Comparison of ENCODE assay signal across 1 cellular context in genomic region chr22:19959043-19959586, GRCh38.
TF ChIP-seq lines count a peak whose summit lies in the region.

No MANE protein-coding gene starts in this region.

TF ChIP-seq in SK-N-SH, 30 proteins besides CTCF, POLR2A, EP300 and RAD21 (continued from another document):
- TF ChIP-seq ZBTB33 (IDR thresholded peaks at IDR 0.05; ENCODE audit: borderline replicate concordance, low read depth) (no peak), MAX (IDR thresholded peaks at IDR 0.05; ENCODE audit: low read depth) (no peak), USF2 (IDR thresholded peaks at IDR 0.05; ENCODE audit: borderline replicate concordance, low read depth, low read length) (no peak), FOXJ3 (CRISPR knock-in tag; IDR thresholded peaks at IDR 0.05) (no peak), ELF1 (IDR thresholded peaks at IDR 0.05) (no peak), JUND (IDR thresholded peaks at IDR 0.05) (no peak), NRF1 (IDR thresholded peaks at IDR 0.05; ENCODE audit: low read depth, low read length) (no peak), CHD2 (IDR thresholded peaks at IDR 0.05; ENCODE audit: low read length, partially characterized antibody) (no peak), POLR2AphosphoS5 (IDR thresholded peaks at IDR 0.05; ENCODE audit: low read depth, low read length) (no peak), TEAD4 (IDR thresholded peaks at IDR 0.05; ENCODE audit: borderline replicate concordance, insufficient read depth) (no peak), USF1 (IDR thresholded peaks at IDR 0.05; ENCODE audit: borderline replicate concordance, low read depth) (no peak), SMC3 (IDR thresholded peaks at IDR 0.05; ENCODE audit: low read depth, low read length) (no peak), TAF1 (IDR thresholded peaks at IDR 0.05; ENCODE audit: borderline replicate concordance, low read depth, low read length) (no peak)
